In genomic region chr13:65530688-65531087, GRCh38 we compare ENCODE assay signal across 18 cellular contexts.
"Had no signal": no experiment of that assay in that cellular context is flagged by ENCODE, and none has a peak within 500 bp of the region (broad histone marks: within the 10 kb centered on the region; RNA-seq: fewer than 3 reads in every experiment).

No MANE protein-coding gene starts in this region.

- H3K4me3 ChIP-seq: ascending aorta, dorsolateral prefrontal cortex, psoas muscle, right lobe of liver had no signal

- H3K36me3 ChIP-seq: ascending aorta, right lobe of liver, WERI-Rb-1 had no signal

- H3K4me1 Mint-ChIP-seq: activated CD8-positive, alpha-beta memory T cell treated with anti-CD3 and anti-CD28 coated beads, Interleukin-2, amount 10 ng/mL, durations not matched to agents 7 days and 5 days; activated naive CD8-positive, alpha-beta T cell treated with anti-CD3 and anti-CD28 coated beads, Interleukin-2, amount 50 U/mL, for 24 hours; T-helper 17 cell had no signal

- H3K4me1 ChIP-seq: ascending aorta, psoas muscle, right lobe of liver had no signal

- FAIRE-seq: bronchial epithelial cell had no signal

- H3K36me3 Mint-ChIP-seq: activated CD4-positive, alpha-beta memory T cell treated with anti-CD3 and anti-CD28 coated beads for 36 hours; activated CD8-positive, alpha-beta memory T cell treated with anti-CD3 and anti-CD28 coated beads, Interleukin-2, amount 10 ng/mL, durations not matched to agents 7 days and 5 days; type B pancreatic cell had no signal

- H3K27ac Mint-ChIP-seq: activated CD4-positive, alpha-beta memory T cell treated with anti-CD3 and anti-CD28 coated beads for 36 hours; activated CD8-positive, alpha-beta memory T cell treated with anti-CD3 and anti-CD28 coated beads, Interleukin-2, amount 10 ng/mL, durations not matched to agents 7 days and 5 days; activated naive CD4-positive, alpha-beta T cell treated with anti-CD3 and anti-CD28 coated beads for 36 hours; activated naive CD8-positive, alpha-beta T cell treated with anti-CD3 and anti-CD28 coated beads, Interleukin-2, amount 50 U/mL, for 24 hours; activated T-helper 2 cell treated with anti-CD3 and anti-CD28 coated beads, Interferon-gamma antibody, Interleukin-2, Interleukin-4, amounts not matched to agents 10 μg/mL and 5 μg/mL and 100 μg/mL, durations not matched to agents 14 hours and 24 hours and 36 hours; endodermal cell; stimulated activated naive CD8-positive, alpha-beta T cell treated with anti-CD3 and anti-CD28 coated beads, Interleukin-15, Interleukin-2, amounts not matched to agents 100 ng/mL and 50 ng/mL, for 24 hours; T-helper 17 cell; type B pancreatic cell had no signal

- H3K9me3 ChIP-seq: ascending aorta, psoas muscle, right lobe of liver had no signal

- DNase-seq: activated CD4-positive, alpha-beta memory T cell treated with anti-CD3 and anti-CD28 coated beads for 36 hours; activated CD8-positive, alpha-beta memory T cell treated with anti-CD3 and anti-CD28 coated beads, Interleukin-2, amount 10 ng/mL, durations not matched to agents 7 days and 5 days; activated naive CD4-positive, alpha-beta T cell treated with anti-CD3 and anti-CD28 coated beads for 36 hours; activated naive CD8-positive, alpha-beta T cell treated with anti-CD3 and anti-CD28 coated beads, Interleukin-2, amount 50 U/mL, for 24 hours; activated T-cell treated with anti-CD3 and anti-CD28 coated beads, Interleukin-2, amount 50 U/mL, for 1 hour; dorsolateral prefrontal cortex; endodermal cell; erythroblast; mesendoderm; psoas muscle; right lobe of liver; T-helper 17 cell; WERI-Rb-1 had no signal

- H3K27ac ChIP-seq: ascending aorta, dorsolateral prefrontal cortex, psoas muscle, right lobe of liver, WERI-Rb-1 had no signal

- ATAC-seq: activated CD8-positive, alpha-beta memory T cell treated with anti-CD3 and anti-CD28 coated beads, Interleukin-2, amount 10 ng/mL, durations not matched to agents 7 days and 5 days; activated naive CD8-positive, alpha-beta T cell treated with anti-CD3 and anti-CD28 coated beads, Interleukin-2, amount 50 U/mL, for 24 hours; psoas muscle; right lobe of liver; T-helper 17 cell had no signal

- H3K27me3 ChIP-seq: ascending aorta, right lobe of liver had no signal

- H3K4me3 Mint-ChIP-seq: activated CD4-positive, alpha-beta memory T cell treated with anti-CD3 and anti-CD28 coated beads for 36 hours; activated CD8-positive, alpha-beta memory T cell treated with anti-CD3 and anti-CD28 coated beads, Interleukin-2, amount 10 ng/mL, durations not matched to agents 7 days and 5 days; activated naive CD4-positive, alpha-beta T cell treated with anti-CD3 and anti-CD28 coated beads for 36 hours; activated naive CD8-positive, alpha-beta T cell treated with anti-CD3 and anti-CD28 coated beads, Interleukin-2, amount 50 U/mL, for 24 hours; endodermal cell; stimulated activated naive CD8-positive, alpha-beta T cell treated with anti-CD3 and anti-CD28 coated beads, Interleukin-15, Interleukin-2, amounts not matched to agents 100 ng/mL and 50 ng/mL, for 24 hours; T-helper 17 cell; type B pancreatic cell had no signal

- H3K27me3 Mint-ChIP-seq: activated CD4-positive, alpha-beta memory T cell treated with anti-CD3 and anti-CD28 coated beads for 36 hours; activated CD8-positive, alpha-beta memory T cell treated with anti-CD3 and anti-CD28 coated beads, Interleukin-2, amount 10 ng/mL, durations not matched to agents 7 days and 5 days; activated naive CD8-positive, alpha-beta T cell treated with anti-CD3 and anti-CD28 coated beads, Interleukin-2, amount 50 U/mL, for 24 hours; stimulated activated naive CD8-positive, alpha-beta T cell treated with anti-CD3 and anti-CD28 coated beads, Interleukin-15, Interleukin-2, amounts not matched to agents 100 ng/mL and 50 ng/mL, for 24 hours; T-helper 17 cell; type B pancreatic cell had no signal

- H3K9me3 Mint-ChIP-seq: endodermal cell, type B pancreatic cell had no signal
